In the genomic region with DNA sequence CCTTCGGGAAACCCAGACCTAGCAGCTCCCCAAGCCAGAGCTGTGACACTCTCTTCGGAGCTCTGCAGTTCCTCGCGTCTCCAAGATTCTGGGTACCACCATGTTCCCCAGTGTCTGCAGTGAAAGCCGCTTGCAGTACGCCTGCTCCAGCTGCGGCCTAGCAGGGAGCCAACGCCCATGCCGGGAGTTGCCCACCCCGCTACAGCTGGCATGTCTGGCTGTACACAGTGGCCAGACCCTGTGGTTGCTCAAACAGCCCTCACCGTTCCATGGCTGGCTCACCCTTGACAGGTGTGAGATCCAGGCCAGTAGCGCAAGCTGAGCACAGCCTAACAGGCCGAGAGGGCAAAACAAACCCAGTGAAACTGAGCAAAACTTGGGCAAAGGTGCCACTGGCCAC, we compare ENCODE assay signal across 1 cellular context.
TF ChIP-seq lines count a peak whose summit lies in the region.

No MANE protein-coding gene starts in this region.

TF ChIP-seq in H1, 55 proteins besides CTCF, POLR2A, EP300 and RAD21:
- TF ChIP-seq RFX5 (IDR thresholded peaks at IDR 0.05; ENCODE audit: borderline replicate concordance, low read depth, low read length), result no peak
- no peak for TF ChIP-seq KDM1A (IDR thresholded peaks at IDR 0.05; ENCODE audit: borderline replicate concordance, low read length)
- no peak for TF ChIP-seq BCL11A (IDR thresholded peaks at IDR 0.05; ENCODE audit: low read depth in 2 of 2, low read length in 2 of 2)
- TF ChIP-seq, protein P1, sequence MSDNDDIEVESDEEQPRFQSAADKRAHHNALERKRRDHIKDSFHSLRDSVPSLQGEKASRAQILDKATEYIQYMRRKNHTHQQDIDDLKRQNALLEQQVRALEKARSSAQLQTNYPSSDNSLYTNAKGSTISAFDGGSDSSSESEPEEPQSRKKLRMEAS (IDR thresholded peaks at IDR 0.05), result no peak
- no peak for TF ChIP-seq BACH1 (IDR thresholded peaks at IDR 0.05; ENCODE audit: low read length)
- TF ChIP-seq RBBP5 (IDR thresholded peaks at IDR 0.05; ENCODE audit: borderline replicate concordance, low read depth, low read length), result no peak
TF ChIP-seq in H1: peak in this region for 0.
